In genomic region chr14:97137705-97138104, GRCh38 we compare ENCODE assay signal across 14 cellular contexts.
"Had no signal": no experiment of that assay in that cellular context is flagged by ENCODE, and none has a peak within 500 bp of the region (broad histone marks: within the 10 kb centered on the region; RNA-seq: fewer than 3 reads in every experiment).

No MANE protein-coding gene starts in this region.

- DNase-seq: activated CD4-positive, alpha-beta T cell treated with anti-CD3 and anti-CD28 coated beads, Interleukin-2, amount 50 U/mL, for 48 hours; activated gamma-delta T cell; caudate nucleus; effector CD4-positive, alpha-beta T cell; foreskin melanocyte; head of caudate nucleus; mucosa of descending colon; natural killer cell; nucleus accumbens; WERI-Rb-1 had no signal

- H3K4me1 Mint-ChIP-seq: natural killer cell had no signal

- H3K27ac ChIP-seq: coronary artery, right atrium auricular region, skin epidermis, tibial nerve had no signal

- H3K27ac Mint-ChIP-seq: natural killer cell had no signal

- ATAC-seq: mucosa of descending colon, natural killer cell had no signal

- H3K4me1 ChIP-seq: right atrium auricular region, tibial nerve had no signal

- H3K4me3 Mint-ChIP-seq: natural killer cell had no signal

- H3K27me3 ChIP-seq: right atrium auricular region, tibial nerve had no signal

- H3K4me3 ChIP-seq: coronary artery, mucosa of descending colon, right atrium auricular region, skin epidermis, tibial nerve had no signal

- H3K36me3 Mint-ChIP-seq: natural killer cell had no signal

- H3K36me3 ChIP-seq: right atrium auricular region, tibial nerve, WERI-Rb-1 had no signal
